ENCODE assay signal across 8 cellular contexts in the genomic region with DNA sequence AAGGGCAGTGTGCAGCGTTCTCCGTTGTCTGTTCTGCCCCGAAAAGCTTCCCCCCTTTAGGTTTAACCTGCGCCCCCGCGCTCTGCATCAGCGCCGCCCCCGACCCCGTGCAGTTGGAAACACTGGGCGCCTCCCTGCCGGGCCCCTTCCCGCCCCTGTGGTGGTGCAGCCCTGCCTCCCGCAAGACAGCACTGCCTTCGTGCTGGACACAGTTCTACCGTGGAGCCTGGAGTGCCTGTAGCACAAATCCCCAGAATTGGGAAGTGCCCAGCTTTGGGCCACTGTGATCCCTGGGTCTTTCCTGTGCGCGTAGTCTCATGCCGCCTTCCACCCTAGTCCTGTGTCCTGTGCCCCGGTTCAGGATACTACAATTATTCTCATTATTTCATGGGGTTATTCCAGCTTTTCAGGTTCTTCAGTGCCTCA. TPM values are rescaled to one million over a fixed set of nuclear protein-coding genes. Genes with fewer than 3 reads are reported as not detected.
DNase-seq lines count a peak whose midpoint lies in the region; ATAC-seq and TF ChIP-seq lines count a peak whose summit lies in the region.
"Not testable (repeated sequence)": the region's sequence is repeated elsewhere in the genome, so short reads cannot be mapped to it uniquely, and the experiment has no call there.

No MANE protein-coding gene starts in this region.

- not testable (repeated sequence) for H2BK15ac ChIP-seq in mesenchymal stem cell (ENCODE audit: low read depth, poor library complexity, severe bottlenecking)

- not testable (repeated sequence) for H2BK5ac ChIP-seq in mesenchymal stem cell (ENCODE audit: low read depth, low read length, poor library complexity, severe bottlenecking)

- TF ChIP-seq EP300 in sigmoid colon (IDR thresholded peaks at IDR 0.05): not testable (repeated sequence)

- H3K27ac Mint-ChIP-seq in activated CD8-positive, alpha-beta T cell treated with anti-CD3 and anti-CD28 coated beads for 36 hours: peak overlapping the region; percentile 77
- peak overlapping the region; percentile 68 for H3K27ac Mint-ChIP-seq in activated naive CD4-positive, alpha-beta T cell treated with anti-CD3 and anti-CD28 coated beads, Interleukin-2, amount 50 U/mL, for 24 hours

- not testable (repeated sequence) for H3K27me3 Mint-ChIP-seq in activated CD8-positive, alpha-beta T cell treated with anti-CD3 and anti-CD28 coated beads for 36 hours; activated naive CD4-positive, alpha-beta T cell treated with anti-CD3 and anti-CD28 coated beads, Interleukin-2, amount 50 U/mL, for 24 hours

- TF ChIP-seq CTCF in C4-2B (conservative IDR thresholded peaks at IDR 0.05); activated CD8-positive, alpha-beta T cell treated with anti-CD3 and anti-CD28 coated beads for 36 hours (IDR thresholded peaks at IDR 0.05); fibroblast of the aortic adventitia (IDR thresholded peaks at IDR 0.05; ENCODE audit: insufficient read depth, low read length); sigmoid colon (IDR thresholded peaks at IDR 0.05): not testable (repeated sequence)

- not testable (repeated sequence) for H3K4me1 ChIP-seq in Karpas-422 (ENCODE audit: low read length); mesenchymal stem cell (ENCODE audit: control insufficient read depth, insufficient read depth, low read depth, low read length)
- H3K4me1 ChIP-seq in sigmoid colon: peaks cover 0 to 24% (median 12%) of the 10 kb centered on the region in 4 donors

- not testable (repeated sequence) for TF ChIP-seq POLR2A in sigmoid colon (IDR thresholded peaks at IDR 0.05)

- not testable (repeated sequence) for H3K14ac ChIP-seq in mesenchymal stem cell (ENCODE audit: low read length in 2 of 2)

- not testable (repeated sequence) for DNase-seq in Karpas-422; fibroblast of the aortic adventitia (ENCODE audit: low read depth); mesenchymal stem cell
- peak; percentile 82 for DNase-seq in activated CD8-positive, alpha-beta T cell treated with anti-CD3 and anti-CD28 coated beads for 36 hours
- DNase-seq in sigmoid colon: peak; percentile 46
- DNase-seq in stimulated activated CD8-positive, alpha-beta memory T cell treated with anti-CD3 and anti-CD28 coated beads, Interleukin-4, amount 100 ng/mL, for 48 hours: peak; percentile 80

- not testable (repeated sequence) for H3K9me3 ChIP-seq in Karpas-422 (ENCODE audit: low read length); mesenchymal stem cell (ENCODE audit: control insufficient read depth, low read length); sigmoid colon

- H2AFZ ChIP-seq in Karpas-422 (ENCODE audit: low read length); mesenchymal stem cell (ENCODE audit: low read depth, low read length): not testable (repeated sequence)

- H3K9ac ChIP-seq in Karpas-422 (ENCODE audit: low read length): peak overlapping the region; percentile 31; the same call in 1 of the 2 replicates
- not testable (repeated sequence) for H3K9ac ChIP-seq in mesenchymal stem cell (ENCODE audit: low read length)

- H4K91ac ChIP-seq in mesenchymal stem cell (ENCODE audit: low read length): not testable (repeated sequence)

- H4K20me1 ChIP-seq in Karpas-422 (ENCODE audit: insufficient read depth, low read depth, low read length): not testable (repeated sequence)

- POLR2A ChIA-PET in activated CD8-positive, alpha-beta T cell treated with anti-CD3 and anti-CD28 coated beads for 36 hours (lab: Charles Lee): not testable (repeated sequence)

- peak overlapping the region; percentile 48 for H3K4me3 Mint-ChIP-seq in activated CD8-positive, alpha-beta T cell treated with anti-CD3 and anti-CD28 coated beads for 36 hours
- peak overlapping the region; percentile 79 for H3K4me3 Mint-ChIP-seq in activated naive CD4-positive, alpha-beta T cell treated with anti-CD3 and anti-CD28 coated beads, Interleukin-2, amount 50 U/mL, for 24 hours

- CTCF ChIA-PET in activated CD8-positive, alpha-beta T cell treated with anti-CD3 and anti-CD28 coated beads for 36 hours (lab: Charles Lee): not testable (repeated sequence)

- not testable (repeated sequence) for H3K9me2 ChIP-seq in Karpas-422 (replicated peaks; ENCODE audit: insufficient read depth, low read length)

- H3K4me3 ChIP-seq in Karpas-422 (ENCODE audit: low read length) (peak overlapping the region; percentile 50; the same call in 1 of the 2 replicates), fibroblast of the aortic adventitia (ENCODE audit: low read depth, low read length) (peak overlapping the region; percentile 9), sigmoid colon (peak overlapping the region in 1 of 4 donors; percentile 16)
- H3K4me3 ChIP-seq in mesenchymal stem cell (ENCODE audit: insufficient read depth in 1 of 2, low read depth in 1 of 2, low read length in 2 of 2): not testable (repeated sequence)

- peaks cover 11% of the 10 kb centered on the region; the same call in 1 of the 2 replicates for H3K79me2 ChIP-seq in Karpas-422 (ENCODE audit: low read length)

- H3K4me1 Mint-ChIP-seq in activated CD8-positive, alpha-beta T cell treated with anti-CD3 and anti-CD28 coated beads for 36 hours (ENCODE audit: low read depth): peaks cover 37% of the 10 kb centered on the region
- H3K4me1 Mint-ChIP-seq in activated naive CD4-positive, alpha-beta T cell treated with anti-CD3 and anti-CD28 coated beads, Interleukin-2, amount 50 U/mL, for 24 hours: peaks cover 27% of the 10 kb centered on the region

- not testable (repeated sequence) for H3K36me3 ChIP-seq in Karpas-422 (ENCODE audit: insufficient read depth, low read length); sigmoid colon
- H3K36me3 ChIP-seq in mesenchymal stem cell (ENCODE audit: control insufficient read depth in 1 of 2, insufficient read depth in 2 of 2, low read depth in 1 of 2, low read length in 2 of 2): peaks cover 8 to 12% of the 10 kb centered on the region in 2 experiments

- not testable (repeated sequence) for H3K23ac ChIP-seq in mesenchymal stem cell (ENCODE audit: low read length in 2 of 2)

- H3K27ac ChIP-seq in C4-2B: peak overlapping the region; percentile 70; the same call in 1 of the 2 replicates
- not testable (repeated sequence) for H3K27ac ChIP-seq in Karpas-422 (ENCODE audit: low read length); mesenchymal stem cell (ENCODE audit: low read length, poor library complexity, severe bottlenecking); sigmoid colon

- H2AK5ac ChIP-seq in mesenchymal stem cell (ENCODE audit: low read length, severe bottlenecking): not testable (repeated sequence)

- not testable (repeated sequence) for H3K9me3 Mint-ChIP-seq in activated CD8-positive, alpha-beta T cell treated with anti-CD3 and anti-CD28 coated beads for 36 hours; activated naive CD4-positive, alpha-beta T cell treated with anti-CD3 and anti-CD28 coated beads, Interleukin-2, amount 50 U/mL, for 24 hours

- peak overlapping the region; percentile 49 for H2BK120ac ChIP-seq in mesenchymal stem cell (ENCODE audit: low read depth, low read length)

- not testable (repeated sequence) for H3K27me3 ChIP-seq in Karpas-422 (ENCODE audit: low read length); mesenchymal stem cell (ENCODE audit: control insufficient read depth in 1 of 2, insufficient read depth in 1 of 2, low read length in 2 of 2); sigmoid colon

- H3K36me3 Mint-ChIP-seq in activated CD8-positive, alpha-beta T cell treated with anti-CD3 and anti-CD28 coated beads for 36 hours (ENCODE audit: low read depth): peaks cover 12% of the 10 kb centered on the region
- not testable (repeated sequence) for H3K36me3 Mint-ChIP-seq in activated naive CD4-positive, alpha-beta T cell treated with anti-CD3 and anti-CD28 coated beads, Interleukin-2, amount 50 U/mL, for 24 hours

- H3K18ac ChIP-seq in mesenchymal stem cell (ENCODE audit: low read depth in 1 of 2, low read length in 2 of 2): not testable (repeated sequence)

- H3K79me1 ChIP-seq in mesenchymal stem cell (replicated peaks; ENCODE audit: low read length, poor library complexity, severe bottlenecking): not testable (repeated sequence)

- WGBS in mesenchymal stem cell: 36% methylated on average over 20 of the region's 20 CpGs
- WGBS in sigmoid colon, 2 donors: 47 to 62% methylated on average over 20 of the region's 20 CpGs

- intact Hi-C loops in activated CD8-positive, alpha-beta T cell treated with anti-CD3 and anti-CD28 coated beads for 36 hours (cut with micrococcal nuclease): not testable (repeated sequence)
- intact Hi-C loops in sigmoid colon (cut with DNase I): loop anchor here (5.0 kb wide), 1 partner anchor 43 kb away; no protein-coding TSS in a partner anchor

- H3K4ac ChIP-seq in mesenchymal stem cell (ENCODE audit: low read depth in 1 of 2, low read length in 2 of 2): not testable (repeated sequence)

- not testable (repeated sequence) for H4K8ac ChIP-seq in mesenchymal stem cell (ENCODE audit: low read length)

- peak; percentile 47 for ATAC-seq in activated CD8-positive, alpha-beta T cell treated with anti-CD3 and anti-CD28 coated beads for 36 hours

- H3K4me2 ChIP-seq in Karpas-422 (ENCODE audit: low read depth, low read length, poor library complexity, severe bottlenecking): peak overlapping the region; percentile 54
- not testable (repeated sequence) for H3K4me2 ChIP-seq in mesenchymal stem cell (ENCODE audit: low read length, poor library complexity, severe bottlenecking)

- not testable (repeated sequence) for H2BK12ac ChIP-seq in mesenchymal stem cell (ENCODE audit: low read length in 2 of 2)

RNA-seq across cellular contexts. Expression of gene TNK2, which starts 47.1 kb away (rescaled TPM):
- 25.5 and 26.0 TPM in 2 replicates for total RNA-seq in Karpas-422 (2014; rRNA removed; shearing (Covaris generic); ENCODE audit: low replicate concordance)
- total RNA-seq in activated CD8-positive, alpha-beta T cell treated with anti-CD3 and anti-CD28 coated beads for 36 hours: 10 to 100 TPM; 41.9 to 43.0 TPM
- total RNA-seq in fibroblast of the aortic adventitia (ENCODE audit: low replicate concordance) (7.1 and 10.8 TPM in 2 replicates), sigmoid colon (10 to 100 TPM; 12.5 to 41.0 (median 18.1) TPM)
- 11.7 TPM for polyA plus RNA-seq in mesenchymal stem cell (2013, experiment 1 of 2)
- polyA plus RNA-seq in mesenchymal stem cell (2013, experiment 2 of 2): 11.4 TPM
- polyA plus RNA-seq in sigmoid colon: 10 to 100 TPM in 2 of 3 donors, 1 to 10 TPM in 1; 8.4 to 44.0 (median 17.1) TPM
